12 cellular contexts compared by ENCODE assay signal in genomic region chr20:9200620-9201019, GRCh38.
DNase-seq lines count a peak whose midpoint lies in the region; ATAC-seq and TF ChIP-seq lines count a peak whose summit lies in the region.
"Had no signal": no experiment of that assay in that cellular context is flagged by ENCODE, and none has a peak within 500 bp of the region (broad histone marks: within the 10 kb centered on the region; RNA-seq: fewer than 3 reads in every experiment).

No MANE protein-coding gene starts in this region.

- H4K91ac ChIP-seq in trophoblast cell (ENCODE audit: low read depth, low read length): no peak overlapping the region

- no peak overlapping the region for H3K9ac ChIP-seq in trophoblast cell (ENCODE audit: low read length)

- no peak overlapping the region for H3K23ac ChIP-seq in trophoblast cell (ENCODE audit: low read length)

- no peaks in the 10 kb centered on the region for H3K9me3 ChIP-seq in trophoblast cell (ENCODE audit: insufficient read depth, low read depth, low read length)

- no peaks in the 10 kb centered on the region for H3K4me1 Mint-ChIP-seq in activated naive CD4-positive, alpha-beta T cell treated with anti-CD3 and anti-CD28 coated beads, Interleukin-2, amount 10 ng/mL, durations not matched to agents 7 days and 5 days
- H3K4me1 Mint-ChIP-seq: activated naive CD8-positive, alpha-beta T cell treated with anti-CD3 and anti-CD28 coated beads, Interleukin-2, amount 10 ng/mL, durations not matched to agents 7 days and 5 days had no signal

- no peaks in the 10 kb centered on the region for H3K79me2 ChIP-seq in trophoblast cell (ENCODE audit: control insufficient read depth, insufficient read depth, low read length, poor library complexity)

- WGBS in trophoblast cell (ENCODE audit: extremely low coverage, insufficient coverage, insufficient read length): no CpG with 5 or more reads among the region's 1 CpG

- H3K27ac Mint-ChIP-seq in activated naive CD4-positive, alpha-beta T cell treated with anti-CD3 and anti-CD28 coated beads, Interleukin-2, amount 10 ng/mL, durations not matched to agents 7 days and 5 days: no peak overlapping the region
- H3K27ac Mint-ChIP-seq: activated naive CD8-positive, alpha-beta T cell treated with anti-CD3 and anti-CD28 coated beads, Interleukin-2, amount 10 ng/mL, durations not matched to agents 7 days and 5 days had no signal

- no peak overlapping the region for H3K4me3 Mint-ChIP-seq in activated naive CD4-positive, alpha-beta T cell treated with anti-CD3 and anti-CD28 coated beads, Interleukin-2, amount 10 ng/mL, durations not matched to agents 7 days and 5 days
- H3K4me3 Mint-ChIP-seq: activated naive CD8-positive, alpha-beta T cell treated with anti-CD3 and anti-CD28 coated beads, Interleukin-2, amount 10 ng/mL, durations not matched to agents 7 days and 5 days had no signal

- DNase-seq in 8988T: peak; percentile 15
- DNase-seq in HCEC 1CT: peak; percentile 73
- peak; percentile 62 to 78 for DNase-seq in SW 1271 (lab: John Stamatoyannopoulos, UW)
- peak; percentile 47 for DNase-seq in fibroblast of villous mesenchyme (ENCODE audit: low read depth)
- DNase-seq in activated naive CD4-positive, alpha-beta T cell treated with anti-CD3 and anti-CD28 coated beads, Interleukin-2, amount 10 ng/mL, durations not matched to agents 7 days and 5 days: no peak
- DNase-seq in trophoblast cell: no peak
- no peak for DNase-seq in HUDEP-2 (lab: John Stamatoyannopoulos, UW; ENCODE audit: unreplicated experiment in 76 of 76)
- DNase-seq: activated naive CD8-positive, alpha-beta T cell treated with anti-CD3 and anti-CD28 coated beads, Interleukin-2, amount 10 ng/mL, durations not matched to agents 7 days and 5 days; dermis blood vessel endothelial cell; DMS153; nucleus accumbens had no signal

- ATAC-seq in HG03432 (IDR thresholded peaks at IDR 0.05; ENCODE audit: unreplicated experiment): no peak

- H3K27me3 ChIP-seq in trophoblast cell (ENCODE audit: insufficient read depth, low read length): no peaks in the 10 kb centered on the region

- TF ChIP-seq CTCF in fibroblast of villous mesenchyme (IDR thresholded peaks at IDR 0.05; ENCODE audit: insufficient read depth, low read depth, low read length): no peak

- no peak overlapping the region for H2BK120ac ChIP-seq in trophoblast cell (ENCODE audit: insufficient read depth, low read length, poor library complexity)

- H3K4ac ChIP-seq in trophoblast cell (ENCODE audit: low read depth, low read length): no peak overlapping the region

- H3K36me3 ChIP-seq in trophoblast cell (ENCODE audit: control insufficient read depth in 1 of 2, insufficient read depth in 2 of 2, low read length in 2 of 2): no peaks in the 10 kb centered on the region

- H3K79me1 ChIP-seq in trophoblast cell (ENCODE audit: low read length): no peaks in the 10 kb centered on the region

- no peak overlapping the region for H2AK5ac ChIP-seq in trophoblast cell (ENCODE audit: low read length)

- peaks cover 3% of the 10 kb centered on the region for H3K9me3 Mint-ChIP-seq in activated naive CD4-positive, alpha-beta T cell treated with anti-CD3 and anti-CD28 coated beads, Interleukin-2, amount 10 ng/mL, durations not matched to agents 7 days and 5 days

- H3K4me1 ChIP-seq in trophoblast cell (ENCODE audit: control insufficient read depth in 1 of 2, insufficient read depth in 2 of 2, low read length in 2 of 2): no peaks in the 10 kb centered on the region

- H3K27ac ChIP-seq in trophoblast cell (ENCODE audit: low read depth, low read length): no peak overlapping the region

- H3K18ac ChIP-seq in trophoblast cell (ENCODE audit: low read length): no peak overlapping the region

- H3K27me3 Mint-ChIP-seq in activated naive CD4-positive, alpha-beta T cell treated with anti-CD3 and anti-CD28 coated beads, Interleukin-2, amount 10 ng/mL, durations not matched to agents 7 days and 5 days: no peaks in the 10 kb centered on the region
- H3K27me3 Mint-ChIP-seq: activated naive CD8-positive, alpha-beta T cell treated with anti-CD3 and anti-CD28 coated beads, Interleukin-2, amount 10 ng/mL, durations not matched to agents 7 days and 5 days had no signal

- H3K14ac ChIP-seq in trophoblast cell (ENCODE audit: low read length): no peak overlapping the region

- no peak overlapping the region for H4K12ac ChIP-seq in trophoblast cell (ENCODE audit: low read depth, low read length)

- no peak overlapping the region for H3K4me2 ChIP-seq in trophoblast cell (ENCODE audit: low read length)

- no peaks in the 10 kb centered on the region for H3K36me3 Mint-ChIP-seq in activated naive CD4-positive, alpha-beta T cell treated with anti-CD3 and anti-CD28 coated beads, Interleukin-2, amount 10 ng/mL, durations not matched to agents 7 days and 5 days
- H3K36me3 Mint-ChIP-seq: activated naive CD8-positive, alpha-beta T cell treated with anti-CD3 and anti-CD28 coated beads, Interleukin-2, amount 10 ng/mL, durations not matched to agents 7 days and 5 days had no signal

- no peak overlapping the region for H4K8ac ChIP-seq in trophoblast cell (ENCODE audit: low read depth, low read length)

- H3K4me3 ChIP-seq in fibroblast of villous mesenchyme (ENCODE audit: low read depth, low read length) (no peak overlapping the region), trophoblast cell (ENCODE audit: low read depth, low read length) (no peak overlapping the region)

- CTCF ChIA-PET in activated naive CD4-positive, alpha-beta T cell treated with anti-CD3 and anti-CD28 coated beads, Interleukin-2, amount 10 ng/mL, durations not matched to agents 7 days and 5 days (lab: Charles Lee): no interaction called here

- H2AFZ ChIP-seq in trophoblast cell (ENCODE audit: insufficient read depth, low read length, poor library complexity): no peak overlapping the region

- H2BK12ac ChIP-seq in trophoblast cell (ENCODE audit: low read length): no peak overlapping the region

- no peak overlapping the region for H2BK5ac ChIP-seq in trophoblast cell (ENCODE audit: low read depth, low read length, poor library complexity)

Comparison
In these comparisons a context has a peak if more than half of its experiments do, and no peak if none do; other contexts are left out.
1. DNase-seq: peak in 8988T (single experiment), HCEC 1CT (single experiment), SW 1271 (2 of 2) and fibroblast of villous mesenchyme (single experiment); none in activated naive CD4-positive, alpha-beta T cell treated with anti-CD3 and anti-CD28 coated beads, Interleukin-2, amount 10 ng/mL, durations not matched to agents 7 days and 5 days (single experiment), trophoblast cell (0 of 2) and HUDEP-2 (0 of 76).